2 cellular contexts compared by ENCODE assay signal in the genomic region with DNA sequence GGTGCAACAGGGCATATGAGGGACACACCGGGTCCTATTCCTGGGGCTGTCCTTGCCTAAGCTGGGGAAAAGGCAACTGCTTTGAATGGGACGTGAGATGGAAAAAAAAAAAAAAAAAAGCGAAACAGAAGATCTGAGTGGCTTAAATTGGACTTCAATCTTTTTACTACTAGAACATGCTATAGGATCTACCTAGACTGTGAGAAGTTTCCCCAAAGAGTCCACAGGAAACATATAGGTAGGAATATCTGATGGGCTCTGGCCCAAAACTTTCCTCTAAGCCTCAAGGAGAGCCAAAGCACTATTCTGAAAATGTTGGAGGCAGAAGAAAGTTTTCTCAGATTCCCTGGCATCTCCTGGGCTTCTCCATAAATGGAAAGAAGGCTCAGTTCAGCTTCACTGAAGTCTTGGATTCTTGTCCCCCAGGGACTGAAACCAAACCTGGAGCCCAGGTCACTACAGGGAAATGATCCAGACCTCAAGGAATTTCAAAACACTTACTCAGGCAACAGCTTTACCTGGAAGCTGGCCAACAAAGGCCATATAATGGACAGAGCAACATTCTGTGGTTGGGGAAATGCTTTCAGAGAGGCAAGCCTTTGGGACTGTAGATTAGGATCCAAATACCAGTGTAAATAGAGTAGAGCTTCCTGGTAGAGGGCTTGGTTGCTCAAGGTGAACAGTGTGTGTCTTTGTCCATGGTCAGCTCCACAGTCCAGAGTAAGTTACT.
TF ChIP-seq lines count a peak whose summit lies in the region.

No MANE protein-coding gene starts in this region.

TF ChIP-seq in HEK293, 187 proteins besides CTCF, POLR2A, EP300 and RAD21 (continued from another document):
- TF ChIP-seq PRDM4 (tag by site-specific recombination; IDR thresholded peaks at IDR 0.05) (no peak), ZNF19 (tag by site-specific recombination; IDR thresholded peaks at IDR 0.05; ENCODE audit: low read depth) (no peak), ZNF670 (tag by site-specific recombination; IDR thresholded peaks at IDR 0.05; ENCODE audit: low read depth) (no peak), GLIS1 (tag by site-specific recombination; IDR thresholded peaks at IDR 0.05) (peak; percentile 31; the same call in 1 of the 2 replicates), ZXDB (tag by site-specific recombination; IDR thresholded peaks at IDR 0.05) (0 out of 2 replicates have a peak, but pooled peaks have one; percentile 44), REST (tag by site-specific recombination; IDR thresholded peaks at IDR 0.05) (no peak), ZNF521 (tag by site-specific recombination; IDR thresholded peaks at IDR 0.05) (no peak), REPIN1 (tag by site-specific recombination; IDR thresholded peaks at IDR 0.05; ENCODE audit: low read depth) (no peak), ZNF202 (tag by site-specific recombination; IDR thresholded peaks at IDR 0.05; ENCODE audit: borderline replicate concordance) (no peak), SP7 (tag by site-specific recombination; IDR thresholded peaks at IDR 0.05) (no peak)

TF ChIP-seq in SK-N-SH treated with all-trans-retinoic acid at 6 μM for 48 hours, 23 proteins besides CTCF, POLR2A, EP300 and RAD21 (continued from another document):
- TF ChIP-seq CSRNP3 (CRISPR knock-in tag; IDR thresholded peaks at IDR 0.05) (no peak), BACH2 (CRISPR knock-in tag; IDR thresholded peaks at IDR 0.05; ENCODE audit: borderline replicate concordance) (no peak), ZFP30 (CRISPR knock-in tag; IDR thresholded peaks at IDR 0.05) (no peak)
- TF ChIP-seq, protein P1, sequence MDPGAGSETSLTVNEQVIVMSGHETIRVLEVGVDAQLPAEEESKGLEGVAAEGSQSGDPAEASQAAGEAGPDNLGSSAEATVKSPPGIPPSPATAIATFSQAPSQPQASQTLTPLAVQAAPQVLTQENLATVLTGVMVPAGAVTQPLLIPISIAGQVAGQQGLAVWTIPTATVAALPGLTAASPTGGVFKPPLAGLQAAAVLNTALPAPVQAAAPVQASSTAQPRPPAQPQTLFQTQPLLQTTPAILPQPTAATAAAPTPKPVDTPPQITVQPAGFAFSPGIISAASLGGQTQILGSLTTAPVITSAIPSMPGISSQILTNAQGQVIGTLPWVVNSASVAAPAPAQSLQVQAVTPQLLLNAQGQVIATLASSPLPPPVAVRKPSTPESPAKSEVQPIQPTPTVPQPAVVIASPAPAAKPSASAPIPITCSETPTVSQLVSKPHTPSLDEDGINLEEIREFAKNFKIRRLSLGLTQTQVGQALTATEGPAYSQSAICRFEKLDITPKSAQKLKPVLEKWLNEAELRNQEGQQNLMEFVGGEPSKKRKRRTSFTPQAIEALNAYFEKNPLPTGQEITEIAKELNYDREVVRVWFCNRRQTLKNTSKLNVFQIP (CRISPR knock-in tag; IDR thresholded peaks at IDR 0.05; ENCODE audit: borderline replicate concordance, low read depth): no peak
